ENCODE assay signal across 1 cellular context in the genomic region with DNA sequence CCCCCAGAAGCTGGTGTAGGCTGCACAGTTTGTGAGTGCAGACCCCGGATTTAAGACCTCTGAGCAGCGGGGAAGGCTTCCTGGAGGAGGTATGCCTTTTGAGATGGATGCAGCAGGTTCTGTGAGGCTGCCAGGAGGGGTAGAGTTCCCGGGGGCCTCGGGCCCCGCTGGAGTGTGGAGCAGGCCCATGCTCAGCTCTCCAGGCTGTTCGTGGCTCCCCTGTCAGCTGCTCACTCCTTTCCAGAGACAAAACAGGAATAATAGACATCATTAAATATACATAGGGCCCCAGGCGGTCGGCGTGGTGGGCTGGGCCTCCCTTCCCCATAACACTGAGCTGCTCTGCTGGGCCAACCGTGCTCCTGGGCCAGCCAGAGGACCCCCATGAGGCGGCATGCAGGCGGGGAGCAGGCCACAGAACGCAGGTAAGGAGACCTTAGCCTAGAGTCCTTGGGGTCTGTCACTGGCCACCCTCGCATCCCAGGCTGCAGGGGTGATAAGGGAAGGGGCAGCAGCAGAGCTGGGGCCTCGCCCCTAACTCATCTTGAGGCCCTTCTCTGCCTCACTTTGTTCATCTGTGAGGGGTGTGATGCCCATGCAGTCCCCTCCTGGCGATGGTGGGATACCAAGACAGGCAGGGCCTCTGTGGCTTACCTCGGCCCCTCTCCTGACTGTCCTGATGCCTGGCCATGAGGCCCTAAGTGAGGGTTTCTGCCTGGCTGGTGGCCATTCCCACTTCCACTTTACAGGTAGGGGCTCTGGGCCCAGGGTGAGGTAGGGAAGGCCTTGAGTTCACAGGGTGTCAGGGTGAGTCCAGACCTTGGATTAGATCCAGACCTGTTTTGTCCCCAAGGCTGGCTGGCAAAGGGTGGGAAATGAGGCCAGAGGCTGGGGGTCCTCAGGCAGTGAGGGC.
TF ChIP-seq lines count a peak whose summit lies in the region.

A gene with protein sequence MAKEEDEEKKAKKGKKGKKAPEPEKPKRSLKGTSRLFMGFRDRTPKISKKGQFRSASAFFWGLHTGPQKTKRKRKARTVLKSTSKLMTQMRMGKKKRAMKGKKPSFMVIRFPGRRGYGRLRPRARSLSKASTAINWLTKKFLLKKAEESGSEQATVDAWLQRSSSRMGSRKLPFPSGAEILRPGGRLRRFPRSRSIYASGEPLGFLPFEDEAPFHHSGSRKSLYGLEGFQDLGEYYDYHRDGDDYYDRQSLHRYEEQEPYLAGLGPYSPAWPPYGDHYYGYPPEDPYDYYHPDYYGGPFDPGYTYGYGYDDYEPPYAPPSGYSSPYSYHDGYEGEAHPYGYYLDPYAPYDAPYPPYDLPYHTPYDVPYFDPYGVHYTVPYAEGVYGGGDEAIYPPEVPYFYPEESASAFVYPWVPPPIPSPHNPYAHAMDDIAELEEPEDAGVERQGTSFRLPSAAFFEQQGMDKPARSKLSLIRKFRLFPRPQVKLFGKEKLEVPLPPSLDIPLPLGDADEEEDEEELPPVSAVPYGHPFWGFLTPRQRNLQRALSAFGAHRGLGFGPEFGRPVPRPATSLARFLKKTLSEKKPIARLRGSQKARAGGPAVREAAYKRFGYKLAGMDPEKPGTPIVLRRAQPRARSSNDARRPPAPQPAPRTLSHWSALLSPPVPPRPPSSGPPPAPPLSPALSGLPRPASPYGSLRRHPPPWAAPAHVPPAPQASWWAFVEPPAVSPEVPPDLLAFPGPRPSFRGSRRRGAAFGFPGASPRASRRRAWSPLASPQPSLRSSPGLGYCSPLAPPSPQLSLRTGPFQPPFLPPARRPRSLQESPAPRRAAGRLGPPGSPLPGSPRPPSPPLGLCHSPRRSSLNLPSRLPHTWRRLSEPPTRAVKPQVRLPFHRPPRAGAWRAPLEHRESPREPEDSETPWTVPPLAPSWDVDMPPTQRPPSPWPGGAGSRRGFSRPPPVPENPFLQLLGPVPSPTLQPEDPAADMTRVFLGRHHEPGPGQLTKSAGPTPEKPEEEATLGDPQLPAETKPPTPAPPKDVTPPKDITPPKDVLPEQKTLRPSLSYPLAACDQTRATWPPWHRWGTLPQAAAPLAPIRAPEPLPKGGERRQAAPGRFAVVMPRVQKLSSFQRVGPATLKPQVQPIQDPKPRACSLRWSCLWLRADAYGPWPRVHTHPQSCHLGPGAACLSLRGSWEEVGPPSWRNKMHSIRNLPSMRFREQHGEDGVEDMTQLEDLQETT (N-terminal part only) (plus strand): TSS at position 357 of the 913 bp plus-strand sequence. CDS start 10,045 bp downstream, outside the sequence.

TF ChIP-seq in HCT116, 20 proteins besides CTCF, POLR2A, EP300 and RAD21 (continued from another document):
- TF ChIP-seq ZBTB33 (IDR thresholded peaks at IDR 0.05; ENCODE audit: extremely low read depth, insufficient replicate concordance, low read length): no peak
- no peak for TF ChIP-seq FOSL1 (IDR thresholded peaks at IDR 0.05; ENCODE audit: low read depth)
- no peak for TF ChIP-seq ELF1 (IDR thresholded peaks at IDR 0.05; ENCODE audit: borderline replicate concordance, low read depth)
- no peak for TF ChIP-seq ZNF274 (IDR thresholded peaks at IDR 0.05; ENCODE audit: low read depth, low read length)
- TF ChIP-seq SP1 (IDR thresholded peaks at IDR 0.05; ENCODE audit: low read depth): no peak
- TF ChIP-seq EZH2phosphoT487 (IDR thresholded peaks at IDR 0.05; ENCODE audit: borderline replicate concordance): no peak
- TF ChIP-seq EZH2 (IDR thresholded peaks at IDR 0.05): no peak
- no peak for TF ChIP-seq MAX (IDR thresholded peaks at IDR 0.05)
- no peak for TF ChIP-seq ATF3 (IDR thresholded peaks at IDR 0.05)
